Comparison of ENCODE assay signal across 16 cellular contexts in the genomic region with DNA sequence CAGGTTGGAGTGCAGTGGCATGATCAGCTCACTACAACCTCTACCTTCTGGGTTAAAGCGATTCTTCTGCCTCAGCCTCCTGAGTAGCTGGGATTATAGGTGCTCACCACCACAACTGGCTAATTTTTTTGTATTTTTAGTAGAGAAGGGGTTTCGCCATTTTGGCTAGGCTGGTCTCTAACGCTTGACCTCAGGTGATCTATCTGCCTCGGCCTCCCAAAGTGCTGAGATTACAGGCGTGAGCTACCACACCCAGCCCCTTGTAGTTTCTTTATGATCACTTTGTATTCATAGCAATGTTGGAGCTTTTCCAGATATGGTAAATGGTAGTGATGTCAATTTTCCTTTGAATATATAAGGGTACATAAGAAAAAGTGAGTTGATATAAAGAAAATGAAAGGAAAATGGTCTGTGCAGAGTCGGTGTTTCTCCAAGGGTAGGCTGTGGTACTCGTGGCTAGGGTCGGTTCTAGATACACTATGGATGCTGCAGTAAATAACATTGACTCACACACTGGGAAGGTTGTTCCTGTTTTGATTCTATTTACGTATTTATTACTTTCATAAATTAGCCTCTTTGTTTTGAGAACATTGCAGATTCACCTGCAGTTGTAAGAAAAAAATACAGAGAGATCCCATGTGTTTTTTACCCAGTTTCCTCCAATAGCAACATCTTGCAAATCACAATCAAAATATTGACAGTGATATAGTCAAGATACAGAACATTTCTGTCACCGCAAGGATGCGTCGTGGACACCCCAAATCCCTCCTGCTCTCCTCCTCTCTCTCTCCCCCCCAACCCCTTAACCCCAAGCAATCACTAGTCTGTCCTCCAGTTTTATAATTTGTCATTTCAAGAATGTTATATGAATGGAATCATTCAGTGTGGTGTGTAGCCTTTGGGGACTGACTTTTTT. TPM values are rescaled to one million over a fixed set of nuclear protein-coding genes. Genes with fewer than 3 reads are reported as not detected.
DNase-seq lines count a peak whose midpoint lies in the region; ATAC-seq and TF ChIP-seq lines count a peak whose summit lies in the region.
"Had no signal": no experiment of that assay in that cellular context is flagged by ENCODE, and none has a peak within 500 bp of the region (broad histone marks: within the 10 kb centered on the region; RNA-seq: fewer than 3 reads in every experiment).

No MANE protein-coding gene starts in this region.

- WGBS in hepatocyte (ENCODE audit: low lambda C conversion rate, missing lambda C conversion rate): 87% methylated on average over 12 of the region's 12 CpGs
- WGBS in stomach, 5 donors: 62 to 74% (median 68%) methylated on average over 12 of the region's 12 CpGs
- 88% methylated on average over 12 of the region's 12 CpGs for WGBS in prostate gland

- H3K79me2 ChIP-seq in hepatocyte: no peaks in the 10 kb centered on the region

- H4K20me1 ChIP-seq in hepatocyte (ENCODE audit: insufficient read depth, poor library complexity, severe bottlenecking): no peaks in the 10 kb centered on the region

- CTCF ChIA-PET in activated CD4-positive, alpha-beta memory T cell treated with anti-CD3 and anti-CD28 coated beads, Interleukin-2, amount 10 ng/mL, durations not matched to agents 7 days and 5 days (lab: Charles Lee): interaction anchor here (1.4 to 3.4 kb wide), 5 partner anchors 12 to 78 kb away, joined by 4 to 18 read pairs (median 6); no protein-coding TSS in a partner anchor

- H3K9me2 ChIP-seq in hepatocyte (replicated peaks; ENCODE audit: insufficient read depth): no peaks in the 10 kb centered on the region

- peaks cover 10% of the 10 kb centered on the region for H3K36me3 Mint-ChIP-seq in activated T-cell treated with anti-CD3 and anti-CD28 coated beads, Interleukin-2, amount 50 U/mL, for 4 hours (ENCODE audit: insufficient read depth)
- peaks cover 35% of the 10 kb centered on the region for H3K36me3 Mint-ChIP-seq in activated CD4-positive, alpha-beta memory T cell treated with anti-CD3 and anti-CD28 coated beads, Interleukin-2, amount 10 ng/mL, durations not matched to agents 7 days and 5 days (ENCODE audit: low read depth)

- peak overlapping the region; percentile 99 for H3K27ac Mint-ChIP-seq in activated CD4-positive, alpha-beta memory T cell treated with anti-CD3 and anti-CD28 coated beads, Interleukin-2, amount 10 ng/mL, durations not matched to agents 7 days and 5 days

- ATAC-seq in activated T-cell treated with anti-CD3 and anti-CD28 coated beads, Interleukin-2, amount 50 U/mL, for 4 hours: peak; percentile 73 to 81
- ATAC-seq: left lung had no signal

- no peaks in the 10 kb centered on the region for H3K27me3 Mint-ChIP-seq in activated T-cell treated with anti-CD3 and anti-CD28 coated beads, Interleukin-2, amount 50 U/mL, for 4 hours (ENCODE audit: low read depth)
- no peaks in the 10 kb centered on the region for H3K27me3 Mint-ChIP-seq in activated CD4-positive, alpha-beta memory T cell treated with anti-CD3 and anti-CD28 coated beads, Interleukin-2, amount 10 ng/mL, durations not matched to agents 7 days and 5 days

- H3K9me3 ChIP-seq in hepatocyte (ENCODE audit: low read depth) (no peaks in the 10 kb centered on the region), stomach (peaks cover 0 to 4% (median 0%) of the 10 kb centered on the region in 4 donors), prostate gland (no peaks in the 10 kb centered on the region), uterus (no peaks in the 10 kb centered on the region)
- H3K9me3 ChIP-seq: left lung, neutrophil had no signal

- H3K4me3 ChIP-seq in hepatocyte: no peak overlapping the region
- no peak overlapping the region for H3K4me3 ChIP-seq in stomach
- H3K4me3 ChIP-seq in prostate gland: no peak overlapping the region
- no peak overlapping the region for H3K4me3 ChIP-seq in uterus
- H3K4me3 ChIP-seq: left lung, MG63 had no signal

- no peak overlapping the region for H2AFZ ChIP-seq in hepatocyte

- H3K4me1 Mint-ChIP-seq in activated T-cell treated with anti-CD3 and anti-CD28 coated beads, Interleukin-2, amount 50 U/mL, for 4 hours (ENCODE audit: low read depth): peaks cover 90% of the 10 kb centered on the region
- H3K4me1 Mint-ChIP-seq in activated CD4-positive, alpha-beta memory T cell treated with anti-CD3 and anti-CD28 coated beads, Interleukin-2, amount 10 ng/mL, durations not matched to agents 7 days and 5 days: peaks cover 77% of the 10 kb centered on the region

- peak overlapping the region; percentile 82 for H3K4me3 Mint-ChIP-seq in activated T-cell treated with anti-CD3 and anti-CD28 coated beads, Interleukin-2, amount 50 U/mL, for 4 hours
- H3K4me3 Mint-ChIP-seq in activated CD4-positive, alpha-beta memory T cell treated with anti-CD3 and anti-CD28 coated beads, Interleukin-2, amount 10 ng/mL, durations not matched to agents 7 days and 5 days: peak overlapping the region; percentile 88

- H3K4me2 ChIP-seq in hepatocyte: no peak overlapping the region

- H3K27ac ChIP-seq in hepatocyte (peak overlapping the region; percentile 26), stomach (peak overlapping the region in 3 of 5 donors; percentile 54 to 69 (median 65)), prostate gland (no peak overlapping the region), uterus (no peak overlapping the region)
- H3K27ac ChIP-seq: brain microvascular endothelial cell had no signal

- H3K9me3 Mint-ChIP-seq in activated T-cell treated with anti-CD3 and anti-CD28 coated beads, Interleukin-2, amount 50 U/mL, for 4 hours: no peaks in the 10 kb centered on the region
- peaks cover 10% of the 10 kb centered on the region for H3K9me3 Mint-ChIP-seq in activated CD4-positive, alpha-beta memory T cell treated with anti-CD3 and anti-CD28 coated beads, Interleukin-2, amount 10 ng/mL, durations not matched to agents 7 days and 5 days

- TF ChIP-seq CTCF in hepatocyte (IDR thresholded peaks at IDR 0.05; ENCODE audit: poor library complexity) (no peak), stomach (IDR thresholded peaks at IDR 0.05) (no peak), prostate gland (IDR thresholded peaks at IDR 0.05) (no peak), uterus (IDR thresholded peaks at IDR 0.05) (no peak)

- TF ChIP-seq POLR2A in stomach (IDR thresholded peaks at IDR 0.05) (no peak), prostate gland (IDR thresholded peaks at IDR 0.05) (no peak), uterus (IDR thresholded peaks at IDR 0.05) (no peak)

- no peak for TF ChIP-seq EP300 in stomach (IDR thresholded peaks at IDR 0.05)

- POLR2A ChIA-PET in activated CD4-positive, alpha-beta memory T cell treated with anti-CD3 and anti-CD28 coated beads, Interleukin-2, amount 10 ng/mL, durations not matched to agents 7 days and 5 days (lab: Charles Lee): interaction anchor here (1.1 to 7.3 kb wide), 14 partner anchors 10 to 514 kb away, joined by 3 to 144 read pairs (median 6); a partner anchor contains a TSS

- H3K36me3 ChIP-seq in hepatocyte (replicated peaks; ENCODE audit: insufficient read depth, low read depth): no peaks in the 10 kb centered on the region
- H3K36me3 ChIP-seq in stomach: no peaks in the 10 kb centered on the region
- H3K36me3 ChIP-seq in prostate gland: no peaks in the 10 kb centered on the region
- H3K36me3 ChIP-seq in uterus: no peaks in the 10 kb centered on the region
- H3K36me3 ChIP-seq: brain microvascular endothelial cell, left lung, MG63, neutrophil had no signal

- no peaks in the 10 kb centered on the region for H3K4me1 ChIP-seq in hepatocyte (ENCODE audit: insufficient read depth)
- peaks cover 0 to 8% (median 3%) of the 10 kb centered on the region in 4 donors for H3K4me1 ChIP-seq in stomach
- H3K4me1 ChIP-seq in prostate gland (replicated peaks): no peaks in the 10 kb centered on the region
- no peaks in the 10 kb centered on the region for H3K4me1 ChIP-seq in uterus

- intact Hi-C loops in stomach (cut with DNase I; ENCODE audit: low total_unique reads) (no loop called here), prostate gland (cut with DNase I) (no loop called here), uterus (cut with DNase I; ENCODE audit: low total_unique reads) (no loop called here)

- H3K27me3 ChIP-seq in hepatocyte (no peaks in the 10 kb centered on the region), stomach (peaks cover 0 to 6% (median 0%) of the 10 kb centered on the region in 3 donors), prostate gland (replicated peaks; ENCODE audit: insufficient read depth) (no peaks in the 10 kb centered on the region), uterus (no peaks in the 10 kb centered on the region)
- H3K27me3 ChIP-seq: brain microvascular endothelial cell, left lung, neutrophil had no signal

- DNase-seq in activated T-cell treated with anti-CD3 and anti-CD28 coated beads, Interleukin-2, amount 50 U/mL, for 4 hours: no peak
- DNase-seq in activated T-cell treated with anti-CD3 and anti-CD28 coated beads for 4 hours: no peak
- DNase-seq in activated CD4-positive, alpha-beta memory T cell treated with anti-CD3 and anti-CD28 coated beads, Interleukin-2, amount 10 ng/mL, durations not matched to agents 7 days and 5 days: peak; percentile 39
- no peak for DNase-seq in hepatocyte (ENCODE audit: low spot score)
- no peak for DNase-seq in stomach
- DNase-seq in prostate gland (ENCODE audit: low spot score): no peak
- no peak for DNase-seq in AG20443 (ENCODE audit: low spot score)
- DNase-seq in uterus: no peak
- DNase-seq: brain microvascular endothelial cell, DMS79, left lung, MG63, NCI-H2227 treated with DMSO at 0.1 percent for 48 hours, SW 1271 had no signal

RNA-seq across cellular contexts. Expression of a gene that starts 2.4 kb away (rescaled TPM):
- 1 to 10 TPM; 1.8 to 2.5 (median 2.2) TPM for total RNA-seq in activated T-cell treated with anti-CD3 and anti-CD28 coated beads, Interleukin-2, amount 50 U/mL, for 4 hours
- 10 to 100 TPM; 12.1 to 12.7 TPM for total RNA-seq in activated CD4-positive, alpha-beta memory T cell treated with anti-CD3 and anti-CD28 coated beads, Interleukin-2, amount 10 ng/mL, durations not matched to agents 7 days and 5 days
- total RNA-seq in hepatocyte: not detected in 2 replicates
- polyA plus RNA-seq in hepatocyte: not detected in 2 replicates
- 1 to 10 TPM in 3 of 5 donors, under 1 TPM in 1, not detected in 1; under 0.01 to 2.9 (median 1.2) TPM for total RNA-seq in stomach
- polyA plus RNA-seq in stomach: under 1 TPM; 0.06 to 0.31 (median 0.15) TPM
- total RNA-seq in prostate gland: 1 to 10 TPM in 1 of 2 donors, under 1 TPM in 1; 0.46 to 1.1 TPM
- 1 to 10 TPM in 1 of 4 donors, under 1 TPM in 3; 0.21 to 3.1 (median 0.43) TPM for total RNA-seq in uterus
- polyA plus RNA-seq: AG04450 had no signal

Comparison
In these comparisons a context has a peak if more than half of its experiments do, and no peak if none do; other contexts are left out.
1. H3K27ac ChIP-seq: peak in hepatocyte (single experiment) and stomach (3 of 5); none in prostate gland (0 of 2) and uterus (0 of 2).